In the genomic region with DNA sequence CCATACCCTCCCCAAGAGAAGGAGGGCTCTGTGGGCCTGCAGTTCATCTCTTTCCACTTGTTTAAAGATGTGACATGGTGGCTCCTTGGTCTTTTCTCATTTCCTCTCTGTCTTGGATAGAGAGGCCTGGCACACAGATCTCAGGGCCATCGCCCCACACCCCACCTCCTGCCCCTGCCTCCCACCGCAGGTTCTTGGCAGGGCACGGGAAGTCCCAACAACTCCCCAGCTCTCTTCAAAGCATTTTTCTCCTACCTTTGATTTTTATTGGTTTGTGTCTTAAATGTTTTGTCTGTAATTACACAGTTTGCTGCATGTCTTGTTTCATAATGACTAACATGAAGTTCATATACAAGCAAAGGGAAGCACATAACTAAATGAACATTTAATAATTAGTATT, we compare ENCODE assay signal across 20 cellular contexts.
"Had no signal": no experiment of that assay in that cellular context is flagged by ENCODE, and none has a peak within 500 bp of the region (broad histone marks: within the 10 kb centered on the region; RNA-seq: fewer than 3 reads in every experiment).

No MANE protein-coding gene starts in this region.

- ATAC-seq: effector memory CD8-positive, alpha-beta T cell; left lobe of liver; natural killer cell; right lobe of liver; stimulated activated effector memory CD8-positive, alpha-beta T cell treated with anti-CD3 and anti-CD28 coated beads, Interleukin-12 subunit alpha, Interleukin-12 subunit beta, amount 100 ng/mL, for 72 hours had no signal

- H3K9me3 Mint-ChIP-seq: natural killer cell; stimulated activated effector memory CD8-positive, alpha-beta T cell treated with anti-CD3 and anti-CD28 coated beads, Interleukin-12 subunit alpha, Interleukin-12 subunit beta, amount 100 ng/mL, for 72 hours had no signal

- H3K9me3 ChIP-seq: right lobe of liver, stomach, thyroid gland, vagina had no signal

- H3K4me3 ChIP-seq: lung, right lobe of liver, smooth muscle cell, stomach, thyroid gland, vagina had no signal

- H3K36me3 ChIP-seq: right lobe of liver, stomach, thyroid gland, vagina had no signal

- H3K27ac ChIP-seq: parathyroid adenoma, right lobe of liver, stomach, thyroid gland, vagina had no signal

- H3K4me1 ChIP-seq: right lobe of liver, stomach, thyroid gland, vagina had no signal

- H3K36me3 Mint-ChIP-seq: natural killer cell; stimulated activated effector memory CD8-positive, alpha-beta T cell treated with anti-CD3 and anti-CD28 coated beads, Interleukin-12 subunit alpha, Interleukin-12 subunit beta, amount 100 ng/mL, for 72 hours had no signal

- DNase-seq: cortex of kidney; effector memory CD8-positive, alpha-beta T cell; head of caudate nucleus; mesenchymal stem cell; natural killer cell; right lobe of liver; stimulated activated CD4-positive, alpha-beta T cell treated with anti-CD3 and anti-CD28 coated beads, Interleukin-12 subunit alpha, Interleukin-12 subunit beta, amount 100 ng/mL, for 4 hours; stimulated activated CD4-positive, alpha-beta T cell treated with anti-CD3 and anti-CD28 coated beads, Interleukin-2, amount 100 ng/mL, for 24 hours; stimulated activated CD4-positive, alpha-beta T cell treated with anti-CD3 and anti-CD28 coated beads, Interleukin-4, amount 100 ng/mL, for 24 hours; stimulated activated naive CD4-positive, alpha-beta T cell treated with Interleukin-2 at 50 U/mL for 16 hours; stomach; thyroid gland; trophoblast cell had no signal

- H3K27me3 ChIP-seq: thyroid gland, vagina had no signal

- H3K4me1 Mint-ChIP-seq: natural killer cell; stimulated activated effector memory CD8-positive, alpha-beta T cell treated with anti-CD3 and anti-CD28 coated beads, Interleukin-12 subunit alpha, Interleukin-12 subunit beta, amount 100 ng/mL, for 72 hours had no signal

- H3K4me3 Mint-ChIP-seq: effector memory CD8-positive, alpha-beta T cell; natural killer cell; stimulated activated effector memory CD8-positive, alpha-beta T cell treated with anti-CD3 and anti-CD28 coated beads, Interleukin-12 subunit alpha, Interleukin-12 subunit beta, amount 100 ng/mL, for 72 hours had no signal

- H3K27ac Mint-ChIP-seq: effector memory CD8-positive, alpha-beta T cell; natural killer cell; progenitor cell of endocrine pancreas; stimulated activated effector memory CD8-positive, alpha-beta T cell treated with anti-CD3 and anti-CD28 coated beads, Interleukin-12 subunit alpha, Interleukin-12 subunit beta, amount 100 ng/mL, for 72 hours had no signal
